14 cellular contexts compared by ENCODE assay signal in genomic region chr15:71662306-71662705, GRCh38.
"Had no signal": no experiment of that assay in that cellular context is flagged by ENCODE, and none has a peak within 500 bp of the region (broad histone marks: within the 10 kb centered on the region; RNA-seq: fewer than 3 reads in every experiment).

No MANE protein-coding gene starts in this region.

- ATAC-seq: activated naive CD4-positive, alpha-beta T cell treated with anti-CD3 and anti-CD28 coated beads, Interleukin-2, amount 50 U/mL, for 72 hours; activated T-cell treated with anti-CD3 and anti-CD28 coated beads, Interleukin-2, amount 50 U/mL, for 72 hours; stimulated activated naive B cell treated with anti-CD40 and anti-IgM and Interleukin-4, amounts not matched to agents 10 μg/mL and 1 μg/mL and 100 μg/mL, for 72 hours had no signal

- H3K9me3 ChIP-seq: ovary, suprapubic skin had no signal

- H3K27me3 Mint-ChIP-seq: central memory CD8-positive, alpha-beta T cell had no signal

- H3K36me3 Mint-ChIP-seq: activated naive CD4-positive, alpha-beta T cell treated with anti-CD3 and anti-CD28 coated beads, Interleukin-2, amount 50 U/mL, for 72 hours; naive B cell; stimulated activated naive B cell treated with anti-CD40 and anti-IgM and Interleukin-4, amounts not matched to agents 10 μg/mL and 1 μg/mL and 100 μg/mL, for 72 hours had no signal

- H3K4me3 Mint-ChIP-seq: activated CD4-positive, alpha-beta T cell treated with anti-CD3 and anti-CD28 coated beads, Interleukin-2, amount 10 ng/mL, durations not matched to agents 7 days and 5 days; activated T-cell treated with anti-CD3 and anti-CD28 coated beads, Interleukin-2, amount 50 U/mL, for 72 hours; central memory CD8-positive, alpha-beta T cell; naive B cell; stimulated activated naive B cell treated with anti-CD40 and anti-IgM and Interleukin-4, amounts not matched to agents 10 μg/mL and 1 μg/mL and 100 μg/mL, for 72 hours had no signal

- H3K27me3 ChIP-seq: ovary, suprapubic skin had no signal

- H3K9me3 Mint-ChIP-seq: activated CD4-positive, alpha-beta T cell treated with anti-CD3 and anti-CD28 coated beads, Interleukin-2, amount 10 ng/mL, durations not matched to agents 7 days and 5 days; activated naive CD4-positive, alpha-beta T cell treated with anti-CD3 and anti-CD28 coated beads, Interleukin-2, amount 50 U/mL, for 72 hours; activated T-cell treated with anti-CD3 and anti-CD28 coated beads, Interleukin-2, amount 50 U/mL, for 72 hours; central memory CD8-positive, alpha-beta T cell had no signal

- H3K27ac Mint-ChIP-seq: activated CD4-positive, alpha-beta T cell treated with anti-CD3 and anti-CD28 coated beads, Interleukin-2, amount 10 ng/mL, durations not matched to agents 7 days and 5 days; activated naive CD4-positive, alpha-beta T cell treated with anti-CD3 and anti-CD28 coated beads, Interleukin-2, amount 50 U/mL, for 72 hours; activated T-cell treated with anti-CD3 and anti-CD28 coated beads, Interleukin-2, amount 50 U/mL, for 72 hours; naive B cell; stimulated activated naive B cell treated with anti-CD40 and anti-IgM and Interleukin-4, amounts not matched to agents 10 μg/mL and 1 μg/mL and 100 μg/mL, for 72 hours had no signal

- H3K4me3 ChIP-seq: lung, ovary, suprapubic skin had no signal

- DNase-seq: activated CD4-positive, alpha-beta T cell treated with anti-CD3 and anti-CD28 coated beads, Interleukin-2, amount 10 ng/mL, durations not matched to agents 7 days and 5 days; activated CD8-positive, alpha-beta memory T cell treated with anti-CD3 and anti-CD28 coated beads, Interleukin-2, amount 50 U/mL, for 48 hours; activated gamma-delta T cell; activated T-cell treated with anti-CD3 and anti-CD28 coated beads, Interleukin-2, amount 50 U/mL, for 72 hours; erythroblast; kidney glomerular epithelial cell; naive B cell; ovary; stimulated activated CD4-positive, alpha-beta T cell treated with anti-CD3 and anti-CD28 coated beads, Interleukin-4, amount 100 ng/mL, for 1 hour; stimulated activated naive B cell treated with anti-CD40 and anti-IgM and Interleukin-4, amounts not matched to agents 10 μg/mL and 1 μg/mL and 100 μg/mL, for 72 hours had no signal

- H3K27ac ChIP-seq: ovary, suprapubic skin had no signal

- H3K4me1 Mint-ChIP-seq: activated CD4-positive, alpha-beta T cell treated with anti-CD3 and anti-CD28 coated beads, Interleukin-2, amount 10 ng/mL, durations not matched to agents 7 days and 5 days; central memory CD8-positive, alpha-beta T cell; naive B cell; stimulated activated naive B cell treated with anti-CD40 and anti-IgM and Interleukin-4, amounts not matched to agents 10 μg/mL and 1 μg/mL and 100 μg/mL, for 72 hours had no signal

- H3K36me3 ChIP-seq: ovary, suprapubic skin had no signal
